In genomic region chr22:37636186-37636948, GRCh38 we compare ENCODE assay signal across 8 cellular contexts.
DNase-seq lines count a peak whose midpoint lies in the region; ATAC-seq and TF ChIP-seq lines count a peak whose summit lies in the region.
"Had no signal": no experiment of that assay in that cellular context is flagged by ENCODE, and none has a peak within 500 bp of the region (broad histone marks: within the 10 kb centered on the region; RNA-seq: fewer than 3 reads in every experiment).

No MANE protein-coding gene starts in this region.

- no peak for DNase-seq in GM13976 (ENCODE audit: low spot score)
- DNase-seq in NCI-H1092 (lab: John Stamatoyannopoulos, UW): no peak
- no peak for DNase-seq in amniotic stem cell (lab: John Stamatoyannopoulos, UW)
- DNase-seq: NCI-H1436 treated with DMSO at 0.1 percent for 48 hours had no signal

- no peak overlapping the region for H3K4me2 ChIP-seq in OCI-LY1 (ENCODE audit: low read length)

- H3K4me1 ChIP-seq in OCI-LY1 (ENCODE audit: insufficient read depth, low read length, severe bottlenecking) (peaks cover 44% of the 10 kb centered on the region), duodenal mucosa (ENCODE audit: control insufficient read depth in 1 of 2, insufficient read depth in 2 of 2, low read length in 2 of 2) (peaks cover 78 to 91% of the 10 kb centered on the region in 2 donors)

- H3K27ac ChIP-seq in OCI-LY1 (ENCODE audit: low read depth, low read length, poor library complexity, severe bottlenecking): peak overlapping the region; percentile 39
- no peak overlapping the region for H3K27ac ChIP-seq in duodenal mucosa (ENCODE audit: low read depth, low read length)
- peak overlapping the region in 15 of 21 experiments; percentile 1 to 100 (median 84) for H3K27ac ChIP-seq in skin epidermis

- H2AFZ ChIP-seq in OCI-LY1 (ENCODE audit: low read length): no peak overlapping the region

- no peaks in the 10 kb centered on the region for H3F3A ChIP-seq in OCI-LY1 (ENCODE audit: insufficient read depth, low read length)

- H3K36me3 ChIP-seq in OCI-LY1 (ENCODE audit: insufficient read depth, low read length) (peaks cover 22% of the 10 kb centered on the region; the same call in 1 of the 2 replicates), duodenal mucosa (ENCODE audit: control insufficient read depth in 1 of 2, insufficient read depth in 2 of 2, low read length in 2 of 2) (peaks cover 0 to 16% of the 10 kb centered on the region in 2 donors)

- in situ Hi-C loops in GM13976 (cut with MboI; ENCODE audit: low sequenced_read_pairs, unreplicated experiment): no loop called here

- no peaks in the 10 kb centered on the region for H4K20me1 ChIP-seq in OCI-LY1 (ENCODE audit: insufficient read depth, low read length)

- no peaks in the 10 kb centered on the region for H3K79me2 ChIP-seq in OCI-LY1 (ENCODE audit: insufficient read depth, low read length)

- H3K9ac ChIP-seq in OCI-LY1 (ENCODE audit: low read length) (no peak overlapping the region), duodenal mucosa (ENCODE audit: low read depth in 1 of 2, low read length in 2 of 2) (peak overlapping the region; percentile 30 to 96)

- H3K9me2 ChIP-seq in OCI-LY1 (ENCODE audit: low read depth, low read length): no peaks in the 10 kb centered on the region

- H3K9me3 ChIP-seq in OCI-LY1 (ENCODE audit: low read length) (no peaks in the 10 kb centered on the region), duodenal mucosa (ENCODE audit: control insufficient read depth in 1 of 2, low read length in 2 of 2) (no peaks in the 10 kb centered on the region)

- TF ChIP-seq CTCF in GM13976 (IDR thresholded peaks at IDR 0.05; ENCODE audit: borderline replicate concordance, control extremely low read depth, extremely low read depth, insufficient read depth, missing control alignments) (peak; percentile 22), OCI-LY1 (IDR thresholded peaks at IDR 0.05; ENCODE audit: low read length) (no peak; the same call in 1 of the 2 replicates)

- no peak for ATAC-seq in GM21717 (IDR thresholded peaks at IDR 0.05; ENCODE audit: unreplicated experiment)

- H3K27me3 ChIP-seq in OCI-LY1 (ENCODE audit: insufficient read depth, low read length): no peaks in the 10 kb centered on the region
- H3K27me3 ChIP-seq in duodenal mucosa (ENCODE audit: control insufficient read depth in 1 of 2, insufficient read depth in 2 of 2, low read length in 2 of 2): no peaks in the 10 kb centered on the region

- no peak overlapping the region for H3K4me3 ChIP-seq in OCI-LY1 (ENCODE audit: low read depth, low read length, poor library complexity, severe bottlenecking)
- peak overlapping the region in 1 of 2 donors; percentile 1 for H3K4me3 ChIP-seq in duodenal mucosa (ENCODE audit: low read depth in 1 of 2, low read length in 2 of 2)
- no peak overlapping the region for H3K4me3 ChIP-seq in skin epidermis
